Comparison of ENCODE assay signal across 8 cellular contexts in genomic region chr2:174248187-174248997, GRCh38.
A peak's percentile ranks its signal among the peaks of the same experiment; 100 is the strongest.
DNase-seq lines count a peak whose midpoint lies in the region; ATAC-seq and TF ChIP-seq lines count a peak whose summit lies in the region.

TSS of gene OLA1 (minus strand) at chr2:174248532. CDS start at chr2:174246815, 1,717 bp downstream.

- peak; percentile 96 for DNase-seq in NCI-H748 (lab: John Stamatoyannopoulos, UW; ENCODE audit: unreplicated experiment)
- DNase-seq in activated CD4-positive, alpha-beta T cell treated with anti-CD3 and anti-CD28 coated beads, Interleukin-2, amount 50 U/mL, for 1 hour, result peak; percentile 94
- peak; percentile 59 for DNase-seq in cortex of kidney (lab: John Stamatoyannopoulos, UW)
- DNase-seq in left kidney (ENCODE audit: low read depth, low spot score), result peak; percentile 98
- peak; percentile 96 for DNase-seq in stimulated activated CD4-positive, alpha-beta T cell treated with anti-CD3 and anti-CD28 coated beads, Interleukin-1b, Interleukin-23, amount 100 ng/mL, for 48 hours

- peak; percentile 92 for ATAC-seq in GM19395 (IDR thresholded peaks at IDR 0.05; ENCODE audit: unreplicated experiment)
- peak; percentile 94 for ATAC-seq in HG03558 (IDR thresholded peaks at IDR 0.05; ENCODE audit: extremely low read depth, unreplicated experiment)

- peak within 1 kb of the TSS; percentile 95 for H3K27ac ChIP-seq in C4-2B

- no peak for TF ChIP-seq CTCF in C4-2B (conservative IDR thresholded peaks at IDR 0.05)

Comparison
In these comparisons a context has a peak if more than half of its experiments do, and no peak if none do; other contexts are left out.
1. Peak in every context shown above with its lines: DNase-seq, ATAC-seq and H3K27ac ChIP-seq.